In the genomic region with DNA sequence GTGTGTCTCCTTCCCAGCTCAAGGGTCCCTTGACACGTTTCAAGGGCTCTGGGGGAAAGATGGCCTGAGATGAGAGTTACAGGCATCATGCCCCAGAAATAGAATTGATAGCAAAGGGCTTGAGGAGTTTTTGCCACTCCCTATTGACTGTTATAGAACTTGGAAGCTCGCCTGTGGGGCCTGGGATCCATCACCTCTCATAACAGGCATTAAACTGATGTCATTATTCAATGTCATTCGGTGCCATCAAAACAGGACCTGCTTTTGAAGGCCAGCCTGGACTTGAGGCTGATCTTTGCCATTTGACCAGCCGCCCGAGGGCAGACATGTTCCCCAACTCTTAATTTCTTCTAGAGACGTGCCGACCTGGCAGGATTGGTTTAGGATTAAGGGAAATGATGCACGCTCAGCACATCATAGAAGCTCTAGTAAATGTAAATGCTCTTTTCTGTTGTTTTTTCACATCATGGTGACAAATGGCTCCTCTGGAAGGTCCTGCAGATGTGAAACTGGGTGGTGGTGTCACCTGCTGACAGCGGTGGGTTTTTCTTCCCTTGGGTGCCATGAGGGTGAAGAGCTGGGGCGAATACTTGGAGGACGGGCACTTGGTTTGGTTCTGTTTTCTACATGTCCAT, we compare ENCODE assay signal across 16 cellular contexts. TPM values are rescaled to one million over a fixed set of nuclear protein-coding genes. Genes with fewer than 3 reads are reported as not detected.
DNase-seq lines count a peak whose midpoint lies in the region; ATAC-seq and TF ChIP-seq lines count a peak whose summit lies in the region.
"Had no signal": no experiment of that assay in that cellular context is flagged by ENCODE, and none has a peak within 500 bp of the region (broad histone marks: within the 10 kb centered on the region; RNA-seq: fewer than 3 reads in every experiment).

No MANE protein-coding gene starts in this region.

- ATAC-seq in activated T-cell treated with anti-CD3 and anti-CD28 coated beads, Interleukin-2, amount 50 U/mL, for 72 hours (replicated peaks in 1 of 2): no peak
- ATAC-seq in DND-41 (ENCODE audit: insufficient read depth, low read depth) (no peak), heart left ventricle (peak; percentile 67 to 89 (median 78)), mucosa of descending colon (no peak)
- ATAC-seq: GM23338 had no signal

- intact Hi-C loops in heart left ventricle (cut with DNase I): loop anchor here in 3 of 10 donors (10.0 kb wide), 3 partner anchors 113 to 863 kb away; no protein-coding TSS in a partner anchor
- intact Hi-C loops in mucosa of descending colon (cut with DNase I, micrococcal nuclease): no loop called here

- H3K4me3 Mint-ChIP-seq in activated T-cell treated with anti-CD3 and anti-CD28 coated beads, Interleukin-2, amount 50 U/mL, for 72 hours: no peak overlapping the region
- H3K4me3 Mint-ChIP-seq: GM23338 had no signal

- no peaks in the 10 kb centered on the region for H3K79me2 ChIP-seq in DND-41 (ENCODE audit: insufficient read depth, low read length)

- H3K9me3 ChIP-seq in DND-41 (ENCODE audit: insufficient read depth, low read length, severe bottlenecking) (no peaks in the 10 kb centered on the region), heart left ventricle (peaks cover 0 to 4% (median 0%) of the 10 kb centered on the region in 12 donors), mucosa of descending colon (no peaks in the 10 kb centered on the region)
- H3K9me3 ChIP-seq: SJCRH30 had no signal

- H3K4me1 Mint-ChIP-seq in activated T-cell treated with anti-CD3 and anti-CD28 coated beads, Interleukin-2, amount 50 U/mL, for 72 hours (ENCODE audit: low read depth): peaks cover 37% of the 10 kb centered on the region

- peaks cover 0 to 2% of the 10 kb centered on the region in 2 donors for H3K9me3 Mint-ChIP-seq in activated T-cell treated with anti-CD3 and anti-CD28 coated beads, Interleukin-2, amount 50 U/mL, for 72 hours
- H3K9me3 Mint-ChIP-seq: GM23338 had no signal

- no peak for TF ChIP-seq POLR2A in heart left ventricle (IDR thresholded peaks at IDR 0.05)

- H3K27me3 ChIP-seq in DND-41 (ENCODE audit: insufficient read depth, low read length, poor library complexity) (no peaks in the 10 kb centered on the region), heart left ventricle (no peaks in the 10 kb centered on the region)
- H3K27me3 ChIP-seq: SJCRH30 had no signal

- H4K20me1 ChIP-seq in DND-41 (ENCODE audit: insufficient read depth, low read length): no peaks in the 10 kb centered on the region

- H3K27ac Mint-ChIP-seq in activated T-cell treated with anti-CD3 and anti-CD28 coated beads, Interleukin-2, amount 50 U/mL, for 72 hours: peak overlapping the region; percentile 31
- H3K27ac Mint-ChIP-seq: GM23338 had no signal

- H3K27me3 Mint-ChIP-seq in activated T-cell treated with anti-CD3 and anti-CD28 coated beads, Interleukin-2, amount 50 U/mL, for 72 hours (ENCODE audit: low read depth): no peaks in the 10 kb centered on the region

- no peak overlapping the region for H3K4me2 ChIP-seq in DND-41 (ENCODE audit: insufficient read depth, low read length)
- H3K4me2 ChIP-seq: GM23338 had no signal

- no peaks in the 10 kb centered on the region for H3K36me3 ChIP-seq in DND-41 (ENCODE audit: insufficient read depth, low read length)
- no peaks in the 10 kb centered on the region for H3K36me3 ChIP-seq in heart left ventricle
- no peaks in the 10 kb centered on the region for H3K36me3 ChIP-seq in mucosa of descending colon (ENCODE audit: low read depth)
- H3K36me3 ChIP-seq: SJCRH30 had no signal

- WGBS in heart left ventricle, 4 donors: 65 to 77% (median 70%) methylated on average over 11 of the region's 11 CpGs

- peak overlapping the region; percentile 95 for H3K27ac ChIP-seq in DND-41 (ENCODE audit: low read length)
- H3K27ac ChIP-seq in heart left ventricle: peak overlapping the region in 11 of 12 donors; percentile 49 to 96 (median 68)
- H3K27ac ChIP-seq: SJCRH30 had no signal

- H3K4me1 ChIP-seq in DND-41 (ENCODE audit: insufficient read depth, low read length): peaks cover 62% of the 10 kb centered on the region
- peaks cover 0 to 54% (median 36%) of the 10 kb centered on the region in 12 donors for H3K4me1 ChIP-seq in heart left ventricle
- H3K4me1 ChIP-seq in mucosa of descending colon (ENCODE audit: low read depth): peaks cover 14% of the 10 kb centered on the region

- H3K9ac ChIP-seq in DND-41 (ENCODE audit: low read depth, low read length): no peak overlapping the region

- no peak for TF ChIP-seq CTCF in DND-41 (IDR thresholded peaks at IDR 0.05; ENCODE audit: borderline replicate concordance, extremely low read depth, low read length, poor library complexity, severe bottlenecking)
- TF ChIP-seq CTCF in heart left ventricle (IDR thresholded peaks at IDR 0.05): no peak
- TF ChIP-seq CTCF in mucosa of descending colon (IDR thresholded peaks at IDR 0.05): no peak

- no peak for DNase-seq in activated T-cell treated with anti-CD3 and anti-CD28 coated beads, Interleukin-2, amount 50 U/mL, for 72 hours
- no peak for DNase-seq in activated T-cell treated with anti-CD3 and anti-CD28 coated beads, Interleukin-2, amount 50 U/mL, for 1 hour
- DNase-seq in DND-41: no peak
- DNase-seq in heart left ventricle: peak in 4 of 5 donors; percentile 65 to 83 (median 76)
- DNase-seq in myocyte (ENCODE audit: low read depth): peak; percentile 22
- no peak for DNase-seq in NK-92 (lab: John Stamatoyannopoulos, UW; ENCODE audit: unreplicated experiment)
- no peak for DNase-seq in NCI-H187 (lab: John Stamatoyannopoulos, UW)
- no peak for DNase-seq in mucosa of descending colon
- DNase-seq: AML-193, KBM-7, NCI-H1092, NCI-H1694 treated with DMSO at 0.1 percent for 48 hours, NCI-H2171, NCI-H510A, SJCRH30 had no signal

- no peak overlapping the region for H3K4me3 ChIP-seq in DND-41 (ENCODE audit: low read depth in 1 of 2, low read length in 2 of 2)
- no peak overlapping the region for H3K4me3 ChIP-seq in heart left ventricle
- no peak overlapping the region for H3K4me3 ChIP-seq in mucosa of descending colon
- H3K4me3 ChIP-seq: GM23338, SJCRH30 had no signal

- H3K36me3 Mint-ChIP-seq in activated T-cell treated with anti-CD3 and anti-CD28 coated beads, Interleukin-2, amount 50 U/mL, for 72 hours (ENCODE audit: insufficient read depth in 2 of 2): peaks cover 2 to 3% of the 10 kb centered on the region in 2 donors

- H2AFZ ChIP-seq in DND-41 (ENCODE audit: low read depth, low read length): no peak overlapping the region
- H2AFZ ChIP-seq: GM23338 had no signal

RNA-seq across cellular contexts. Expression of a gene that starts 16.7 kb away (rescaled TPM):
- total RNA-seq in activated T-cell treated with anti-CD3 and anti-CD28 coated beads, Interleukin-2, amount 50 U/mL, for 72 hours: 100 to 1,000 TPM; 184 to 240 TPM
- total RNA-seq in heart left ventricle (100 to 1,000 TPM in 1 of 9 donors, 10 to 100 TPM in 8; 22.6 to 106 (median 52.2) TPM), myocyte (14.6 and 14.9 TPM in 2 replicates), mucosa of descending colon (100 to 1,000 TPM; 270 to 371 (median 331) TPM)
- polyA plus RNA-seq in heart left ventricle: 10 to 100 TPM; 15.2 to 66.2 TPM
- polyA plus RNA-seq in myocyte (2012): 39.6 TPM

Comparison
In these comparisons a context has a peak if more than half of its experiments do, and no peak if none do; other contexts are left out.
1. ATAC-seq: peak in heart left ventricle (4 of 4); none in activated T-cell treated with anti-CD3 and anti-CD28 coated beads, Interleukin-2, amount 50 U/mL, for 72 hours (0 of 2), DND-41 (single experiment) and mucosa of descending colon (single experiment).
2. DNase-seq: peak in heart left ventricle (4 of 5) and myocyte (single experiment); none in activated T-cell treated with anti-CD3 and anti-CD28 coated beads, Interleukin-2, amount 50 U/mL, for 72 hours (0 of 2), activated T-cell treated with anti-CD3 and anti-CD28 coated beads, Interleukin-2, amount 50 U/mL, for 1 hour (single experiment), DND-41 (single experiment), NK-92 (single experiment), NCI-H187 (0 of 2) and mucosa of descending colon (0 of 3).